In the genomic region with DNA sequence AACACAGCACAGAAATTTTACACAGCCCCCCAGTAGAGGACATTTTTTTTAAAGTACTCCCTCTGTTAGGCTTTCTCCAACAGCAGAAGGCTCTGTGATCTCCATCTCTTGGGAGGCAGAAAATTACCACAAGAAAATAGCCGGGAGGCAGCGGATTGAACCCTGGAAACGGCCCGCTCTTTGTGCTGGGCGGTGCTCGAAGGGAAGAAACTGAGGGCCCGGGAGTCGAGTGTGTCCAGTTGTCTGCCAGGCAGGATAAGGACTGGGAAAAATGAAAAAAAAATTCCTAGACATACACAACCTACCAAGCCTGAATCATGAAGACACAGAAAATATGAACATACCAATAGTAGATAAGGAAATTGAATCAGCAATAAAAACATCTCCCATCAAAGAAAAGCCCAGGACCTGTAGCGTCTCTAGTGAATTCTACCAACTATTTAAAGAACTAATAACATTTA, we compare ENCODE assay signal across 9 cellular contexts. TPM values are rescaled to one million over a fixed set of nuclear protein-coding genes. Genes with fewer than 3 reads are reported as not detected.
A peak's percentile ranks its signal among the peaks of the same experiment; 100 is the strongest.
DNase-seq lines count a peak whose midpoint lies in the region; TF ChIP-seq lines count a peak whose summit lies in the region.
"Had no signal": no experiment of that assay in that cellular context is flagged by ENCODE, and none has a peak within 500 bp of the region (broad histone marks: within the 10 kb centered on the region; RNA-seq: fewer than 3 reads in every experiment).

No MANE protein-coding gene starts in this region.

- TF ChIP-seq CTCF in BE2C (IDR thresholded peaks at IDR 0.05; ENCODE audit: low read depth, low read length) (no peak), HEK293 (tag by site-specific recombination; IDR thresholded peaks at IDR 0.05) (no peak), CD14-positive monocyte (IDR thresholded peaks at IDR 0.05) (no peak), sigmoid colon (IDR thresholded peaks at IDR 0.05) (no peak)

- no peak for TF ChIP-seq EP300 in sigmoid colon (IDR thresholded peaks at IDR 0.05)

- intact Hi-C loops in CD14-positive monocyte (cut with micrococcal nuclease) (no loop called here), sigmoid colon (cut with DNase I) (no loop called here)

- H3K27me3 Mint-ChIP-seq in CD14-positive monocyte (ENCODE audit: low read depth in 3 of 3): peaks cover 71 to 97% (median 91%) of the 10 kb centered on the region in 3 donors

- H3K9ac ChIP-seq in iPS-18a (ENCODE audit: low read length): peak overlapping the region; percentile 49

- H3K4me3 ChIP-seq in BE2C (ENCODE audit: low read depth, low read length) (peak overlapping the region; percentile 70), HEK293 (ENCODE audit: low read depth, low read length) (peak overlapping the region; percentile 59), iPS-18a (ENCODE audit: low read length) (peak overlapping the region; percentile 84), sigmoid colon (no peak overlapping the region)

- no peak for TF ChIP-seq POLR2A in sigmoid colon (IDR thresholded peaks at IDR 0.05)

- H3K27ac Mint-ChIP-seq in CD14-positive monocyte: no peak overlapping the region

- H3K36me3 ChIP-seq in BE2C: no peaks in the 10 kb centered on the region
- no peaks in the 10 kb centered on the region for H3K36me3 ChIP-seq in HEK293 (ENCODE audit: control insufficient read depth in 2 of 2, insufficient read depth in 1 of 2, low read length in 2 of 2)
- H3K36me3 ChIP-seq in iPS-18a (ENCODE audit: control insufficient read depth, low read depth, low read length): no peaks in the 10 kb centered on the region
- no peaks in the 10 kb centered on the region for H3K36me3 ChIP-seq in sigmoid colon

- peaks cover 5% of the 10 kb centered on the region for H3K4me1 Mint-ChIP-seq in CD14-positive monocyte

- DNase-seq in BE2C: no peak
- peak; percentile 43 to 74 for DNase-seq in SW 1271 (lab: John Stamatoyannopoulos, UW)
- DNase-seq in CD14-positive monocyte (ENCODE audit: low spot score): no peak
- no peak for DNase-seq in nucleus accumbens (lab: John Stamatoyannopoulos, UW)
- DNase-seq in GDM1 (lab: John Stamatoyannopoulos, UW): no peak
- no peak for DNase-seq in sigmoid colon

- H3K27me3 ChIP-seq in BE2C: peaks cover 42% of the 10 kb centered on the region
- peaks cover 20% of the 10 kb centered on the region for H3K27me3 ChIP-seq in iPS-18a (ENCODE audit: control insufficient read depth, insufficient read depth, low read length)
- peaks cover 21 to 99% (median 91%) of the 10 kb centered on the region in 3 donors for H3K27me3 ChIP-seq in sigmoid colon

- H3K9me3 ChIP-seq in BE2C (no peaks in the 10 kb centered on the region), HEK293 (ENCODE audit: control insufficient read depth, insufficient read depth, low read depth, low read length) (no peaks in the 10 kb centered on the region), iPS-18a (ENCODE audit: control insufficient read depth, low read depth, low read length) (no peaks in the 10 kb centered on the region), sigmoid colon (peaks cover 0 to 11% (median 0%) of the 10 kb centered on the region in 4 donors)

- peaks cover 0 to 9% of the 10 kb centered on the region in 2 donors for H3K36me3 Mint-ChIP-seq in CD14-positive monocyte

- peaks cover 23 to 72% (median 60%) of the 10 kb centered on the region in 7 donors for H3K9me3 Mint-ChIP-seq in CD14-positive monocyte

- H3K27ac ChIP-seq in HEK293 (ENCODE audit: extremely low read depth, low read depth, low read length) (peak overlapping the region; percentile 54), iPS-18a (ENCODE audit: low read length) (no peak overlapping the region), sigmoid colon (no peak overlapping the region)

- H3K4me3 Mint-ChIP-seq in CD14-positive monocyte: peak overlapping the region in 1 of 2 donors; percentile 79

- 8 to 10% methylated on average over 9 of the region's 9 CpGs for WGBS in sigmoid colon, 2 donors

- POLR2A ChIA-PET in HEK293 (lab: Yijun Ruan, JAX): interaction anchor here (1.0 to 2.5 kb wide), 4 partner anchors 15 to 473 kb away, joined by 3 to 16 read pairs (median 9); a partner anchor contains a TSS

- H3K4me1 ChIP-seq in BE2C (no peaks in the 10 kb centered on the region), HEK293 (ENCODE audit: control insufficient read depth, insufficient read depth, low read length) (no peaks in the 10 kb centered on the region), iPS-18a (ENCODE audit: control insufficient read depth, low read depth, low read length) (no peaks in the 10 kb centered on the region), sigmoid colon (peaks cover 0 to 7% (median 0%) of the 10 kb centered on the region in 4 donors)

- CTCF ChIA-PET in HEK293 (lab: Yijun Ruan, JAX): interaction anchor here (0.6 to 1.2 kb wide), 2 partner anchors 475 to 487 kb away, joined by 3 read pairs; no protein-coding TSS in a partner anchor

TF ChIP-seq in HEK293, 187 proteins besides CTCF, POLR2A, EP300 and RAD21 (continues in another document):
- peak; percentile 81; the same call in 1 of the 2 replicates for TF ChIP-seq SCRT1 (tag by site-specific recombination; IDR thresholded peaks at IDR 0.05; ENCODE audit: borderline replicate concordance)
- no peak for TF ChIP-seq ZFP3 (tag by site-specific recombination; IDR thresholded peaks at IDR 0.05; ENCODE audit: low read depth)
- peak; percentile 94 for TF ChIP-seq ZNF335 (tag by site-specific recombination; conservative IDR thresholded peaks at IDR 0.05)
- TF ChIP-seq ZNF670 (tag by site-specific recombination; IDR thresholded peaks at IDR 0.05; ENCODE audit: low read depth): no peak
- no peak for TF ChIP-seq ZNF394 (tag by site-specific recombination; IDR thresholded peaks at IDR 0.05; ENCODE audit: borderline replicate concordance)
- TF ChIP-seq ZNF311 (tag by site-specific recombination; IDR thresholded peaks at IDR 0.05; ENCODE audit: borderline replicate concordance): no peak
- TF ChIP-seq, protein P1, sequence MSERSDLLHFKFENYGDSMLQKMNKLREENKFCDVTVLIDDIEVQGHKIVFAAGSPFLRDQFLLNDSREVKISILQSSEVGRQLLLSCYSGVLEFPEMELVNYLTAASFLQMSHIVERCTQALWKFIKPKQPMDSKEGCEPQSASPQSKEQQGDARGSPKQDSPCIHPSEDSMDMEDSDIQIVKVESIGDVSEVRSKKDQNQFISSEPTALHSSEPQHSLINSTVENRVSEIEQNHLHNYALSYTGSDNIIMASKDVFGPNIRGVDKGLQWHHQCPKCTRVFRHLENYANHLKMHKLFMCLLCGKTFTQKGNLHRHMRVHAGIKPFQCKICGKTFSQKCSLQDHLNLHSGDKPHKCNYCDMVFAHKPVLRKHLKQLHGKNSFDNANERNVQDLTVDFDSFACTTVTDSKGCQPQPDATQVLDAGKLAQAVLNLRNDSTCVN (tag by site-specific recombination; optimal IDR thresholded peaks at IDR 0.05): no peak
- no peak for TF ChIP-seq ZNF660 (tag by site-specific recombination; IDR thresholded peaks at IDR 0.05)
- TF ChIP-seq ZNF302 (tag by site-specific recombination; IDR thresholded peaks at IDR 0.05; ENCODE audit: low read depth): no peak
- TF ChIP-seq, protein P2, sequence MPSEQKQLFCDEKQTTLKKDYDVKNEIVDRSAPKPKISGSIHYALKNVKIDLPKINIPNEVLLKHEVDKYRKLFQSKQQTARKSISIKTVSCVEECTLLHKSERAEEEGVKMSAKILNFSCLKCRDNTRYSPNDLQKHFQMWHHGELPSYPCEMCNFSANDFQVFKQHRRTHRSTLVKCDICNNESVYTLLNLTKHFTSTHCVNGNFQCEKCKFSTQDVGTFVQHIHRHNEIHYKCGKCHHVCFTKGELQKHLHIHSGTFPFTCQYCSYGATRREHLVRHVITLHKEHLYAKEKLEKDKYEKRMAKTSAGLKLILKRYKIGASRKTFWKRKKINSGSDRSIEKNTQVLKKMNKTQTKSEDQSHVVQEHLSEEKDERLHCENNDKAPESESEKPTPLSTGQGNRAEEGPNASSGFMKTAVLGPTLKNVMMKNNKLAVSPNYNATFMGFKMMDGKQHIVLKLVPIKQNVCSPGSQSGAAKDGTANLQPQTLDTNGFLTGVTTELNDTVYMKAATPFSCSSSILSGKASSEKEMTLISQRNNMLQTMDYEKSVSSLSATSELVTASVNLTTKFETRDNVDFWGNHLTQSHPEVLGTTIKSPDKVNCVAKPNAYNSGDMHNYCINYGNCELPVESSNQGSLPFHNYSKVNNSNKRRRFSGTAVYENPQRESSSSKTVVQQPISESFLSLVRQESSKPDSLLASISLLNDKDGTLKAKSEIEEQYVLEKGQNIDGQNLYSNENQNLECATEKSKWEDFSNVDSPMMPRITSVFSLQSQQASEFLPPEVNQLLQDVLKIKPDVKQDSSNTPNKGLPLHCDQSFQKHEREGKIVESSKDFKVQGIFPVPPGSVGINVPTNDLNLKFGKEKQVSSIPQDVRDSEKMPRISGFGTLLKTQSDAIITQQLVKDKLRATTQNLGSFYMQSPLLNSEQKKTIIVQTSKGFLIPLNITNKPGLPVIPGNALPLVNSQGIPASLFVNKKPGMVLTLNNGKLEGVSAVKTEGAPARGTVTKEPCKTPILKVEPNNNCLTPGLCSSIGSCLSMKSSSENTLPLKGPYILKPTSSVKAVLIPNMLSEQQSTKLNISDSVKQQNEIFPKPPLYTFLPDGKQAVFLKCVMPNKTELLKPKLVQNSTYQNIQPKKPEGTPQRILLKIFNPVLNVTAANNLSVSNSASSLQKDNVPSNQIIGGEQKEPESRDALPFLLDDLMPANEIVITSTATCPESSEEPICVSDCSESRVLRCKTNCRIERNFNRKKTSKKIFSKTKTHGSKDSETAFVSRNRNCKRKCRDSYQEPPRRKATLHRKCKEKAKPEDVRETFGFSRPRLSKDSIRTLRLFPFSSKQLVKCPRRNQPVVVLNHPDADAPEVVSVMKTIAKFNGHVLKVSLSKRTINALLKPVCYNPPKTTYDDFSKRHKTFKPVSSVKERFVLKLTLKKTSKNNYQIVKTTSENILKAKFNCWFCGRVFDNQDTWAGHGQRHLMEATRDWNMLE (tag by site-specific recombination; conservative IDR thresholded peaks at IDR 0.05; ENCODE audit: low read depth): no peak

RNA-seq across cellular contexts. Expression of a gene that starts 31.5 kb away (rescaled TPM):
- not detected for polyA plus RNA-seq in BE2C (2012; ENCODE audit: insufficient read depth, insufficient read length, low read depth)
- polyA plus RNA-seq in CD14-positive monocyte (not detected), sigmoid colon (not detected)
- not detected for total RNA-seq in sigmoid colon
- total RNA-seq: liver had no signal
- polyA plus RNA-seq: liver had no signal

RNA-seq across cellular contexts. Expression of a gene that starts 33.1 kb away (rescaled TPM):
- not detected for polyA plus RNA-seq in BE2C (2012; ENCODE audit: insufficient read depth, insufficient read length, low read depth)
- not detected for polyA plus RNA-seq in CD14-positive monocyte
- not detected for total RNA-seq in sigmoid colon
- polyA plus RNA-seq in sigmoid colon: 10 to 100 TPM; 13.3 to 28.7 (median 27.0) TPM

Comparison
In these comparisons a context has a peak if more than half of its experiments do, and no peak if none do; other contexts are left out.
1. DNase-seq: peak in SW 1271 (2 of 2); none in BE2C (single experiment), CD14-positive monocyte (single experiment), nucleus accumbens (0 of 56), GDM1 (single experiment) and sigmoid colon (single experiment).
2. H3K4me3 ChIP-seq: peak in BE2C (single experiment), HEK293 (single experiment) and iPS-18a (single experiment); none in sigmoid colon (0 of 4).
3. RNA of a gene that starts 33.1 kb away (polyA plus RNA-seq): 13.3 to 28.7 TPM in sigmoid colon; not detected in CD14-positive monocyte; every median in the first group is over 10 times any median in the second.